In the genomic region with DNA sequence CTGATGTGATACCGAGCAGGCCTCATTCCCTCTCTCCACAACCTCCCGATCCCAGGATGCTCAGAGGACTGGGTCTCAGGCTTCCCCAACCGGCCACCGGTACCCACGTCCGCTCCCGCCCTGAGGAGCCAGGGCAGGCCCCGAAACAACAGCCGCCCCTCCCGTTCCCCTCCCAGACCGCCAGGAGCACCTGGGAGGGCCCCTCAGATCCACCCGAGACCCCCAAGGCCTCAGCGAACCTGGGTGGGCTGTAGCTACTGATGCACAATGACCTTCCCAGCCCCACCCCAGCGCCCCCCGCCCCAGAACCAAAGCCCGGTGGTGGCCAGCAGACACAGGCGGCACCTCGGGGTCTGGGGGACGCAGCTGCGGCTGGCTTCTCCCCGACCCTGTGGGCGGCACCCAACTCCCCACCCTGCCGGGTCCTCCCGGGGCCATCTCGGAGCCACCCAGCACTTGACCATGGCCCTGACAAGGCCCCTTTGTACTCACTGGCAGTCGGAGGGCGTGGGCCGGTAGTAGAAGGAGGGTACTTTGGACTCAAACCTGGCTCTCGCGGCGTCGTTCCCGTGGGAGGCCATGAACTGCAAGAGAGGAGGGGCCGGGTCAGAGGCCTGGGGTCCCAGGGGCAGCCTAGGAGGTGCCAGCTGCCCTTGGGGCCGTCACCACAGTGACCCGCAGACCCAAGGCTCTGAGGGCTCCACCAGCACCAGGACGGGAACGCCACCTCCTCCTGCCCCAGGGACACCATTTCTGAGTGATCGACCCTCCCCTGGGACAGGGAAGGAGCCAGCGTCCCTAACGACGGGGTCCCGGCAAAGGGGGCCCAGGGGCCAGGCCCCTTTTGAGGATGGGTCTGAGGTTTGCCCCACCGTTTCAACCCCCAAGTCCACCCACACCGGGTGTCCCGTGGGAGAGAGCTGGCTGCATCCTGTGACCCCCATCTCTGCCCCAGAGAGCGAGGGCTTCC, we compare ENCODE assay signal across 8 cellular contexts. TPM values are rescaled to one million over a fixed set of nuclear protein-coding genes. Genes with fewer than 3 reads are reported as not detected.
DNase-seq lines count a peak whose midpoint lies in the region; ATAC-seq and TF ChIP-seq lines count a peak whose summit lies in the region.
"Had no signal": no experiment of that assay in that cellular context is flagged by ENCODE, and none has a peak within 500 bp of the region (broad histone marks: within the 10 kb centered on the region; RNA-seq: fewer than 3 reads in every experiment).

No MANE protein-coding gene starts in this region.

- peaks cover 0 to 62% (median 10%) of the 10 kb centered on the region in 12 donors for H3K4me1 ChIP-seq in heart left ventricle

- H3K4me3 ChIP-seq in heart left ventricle = no peak overlapping the region
- H3K4me3 ChIP-seq: SJSA1 had no signal

- H3K27ac ChIP-seq in heart left ventricle = peak overlapping the region in 1 of 12 donors; percentile 47
- H3K27ac ChIP-seq: SJSA1 had no signal

- H3K4me3 Mint-ChIP-seq in stimulated activated effector memory CD8-positive, alpha-beta T cell treated with anti-CD3 and anti-CD28 coated beads, Interleukin-12 subunit alpha, Interleukin-12 subunit beta, amount 100 ng/mL, for 72 hours = peak overlapping the region; percentile 83
- H3K4me3 Mint-ChIP-seq: mesothelial cell of epicardium had no signal

- 79 to 87% (median 86%) methylated on average over 16 to 47 of the region's 47 CpGs for WGBS in heart left ventricle, 4 donors

- ATAC-seq in heart left ventricle (no peak), GM18858 (IDR thresholded peaks at IDR 0.05; ENCODE audit: unreplicated experiment) (no peak), HG03520 (IDR thresholded peaks at IDR 0.05; ENCODE audit: unreplicated experiment) (no peak)
- ATAC-seq in stimulated activated effector memory CD8-positive, alpha-beta T cell treated with anti-CD3 and anti-CD28 coated beads, Interleukin-12 subunit alpha, Interleukin-12 subunit beta, amount 100 ng/mL, for 72 hours = no peak

- no peaks in the 10 kb centered on the region for H3K9me3 ChIP-seq in heart left ventricle
- H3K9me3 ChIP-seq: SJSA1 had no signal

- TF ChIP-seq CTCF in heart left ventricle (IDR thresholded peaks at IDR 0.05) = no peak

- H3K9me3 Mint-ChIP-seq in stimulated activated effector memory CD8-positive, alpha-beta T cell treated with anti-CD3 and anti-CD28 coated beads, Interleukin-12 subunit alpha, Interleukin-12 subunit beta, amount 100 ng/mL, for 72 hours = no peaks in the 10 kb centered on the region
- H3K9me3 Mint-ChIP-seq: mesothelial cell of epicardium had no signal

- peaks cover 50% of the 10 kb centered on the region for H3K36me3 Mint-ChIP-seq in stimulated activated effector memory CD8-positive, alpha-beta T cell treated with anti-CD3 and anti-CD28 coated beads, Interleukin-12 subunit alpha, Interleukin-12 subunit beta, amount 100 ng/mL, for 72 hours
- H3K36me3 Mint-ChIP-seq: mesothelial cell of epicardium had no signal

- H3K27me3 ChIP-seq in heart left ventricle = peaks cover 0 to 5% (median 0%) of the 10 kb centered on the region in 9 donors
- H3K27me3 ChIP-seq: SJSA1 had no signal

- H3K36me3 ChIP-seq in heart left ventricle = no peaks in the 10 kb centered on the region
- H3K36me3 ChIP-seq: SJSA1 had no signal

- peak overlapping the region; percentile 78 for H3K27ac Mint-ChIP-seq in stimulated activated effector memory CD8-positive, alpha-beta T cell treated with anti-CD3 and anti-CD28 coated beads, Interleukin-12 subunit alpha, Interleukin-12 subunit beta, amount 100 ng/mL, for 72 hours

- intact Hi-C loops in heart left ventricle (cut with DNase I) = no loop called here

- H3K4me1 Mint-ChIP-seq in stimulated activated effector memory CD8-positive, alpha-beta T cell treated with anti-CD3 and anti-CD28 coated beads, Interleukin-12 subunit alpha, Interleukin-12 subunit beta, amount 100 ng/mL, for 72 hours = peaks cover 88% of the 10 kb centered on the region

- no peak for TF ChIP-seq POLR2A in heart left ventricle (IDR thresholded peaks at IDR 0.05)

- DNase-seq in activated CD4-positive, CD25-positive, alpha-beta regulatory T cell treated with anti-CD3 and anti-CD28 coated beads, Interleukin-2, amount 50 U/mL, for 72 hours = peak; percentile 27
- no peak for DNase-seq in activated CD4-positive, CD25-positive, alpha-beta regulatory T cell (lab: John Stamatoyannopoulos, UW)
- DNase-seq in heart left ventricle = peak in 4 of 5 donors; percentile 5 to 65 (median 25)
- no peak for DNase-seq in stimulated activated effector memory CD8-positive, alpha-beta T cell treated with anti-CD3 and anti-CD28 coated beads, Interleukin-12 subunit alpha, Interleukin-12 subunit beta, amount 100 ng/mL, for 72 hours (ENCODE audit: low spot score in 2 of 2)

RNA-seq across cellular contexts. Expression of a gene that starts 28.1 kb away (rescaled TPM):
- 10 to 100 TPM in 6 of 9 donors, 1 to 10 TPM in 3; 7.0 to 16.5 (median 12.0) TPM for total RNA-seq in heart left ventricle
- 10 to 100 TPM in 1 of 2 donors, 1 to 10 TPM in 1; 3.1 to 14.0 TPM for polyA plus RNA-seq in heart left ventricle

RNA-seq across cellular contexts. Expression of a gene that starts 49.0 kb away (rescaled TPM):
- 1 to 10 TPM; 3.1 to 7.8 (median 6.5) TPM for total RNA-seq in heart left ventricle
- 1 to 10 TPM; 5.7 to 6.6 TPM for polyA plus RNA-seq in heart left ventricle

RNA-seq across cellular contexts. Expression of a gene that starts 50.0 kb away (rescaled TPM):
- total RNA-seq in heart left ventricle = 10 to 100 TPM; 14.6 to 27.3 (median 18.6) TPM
- 10 to 100 TPM; 19.7 to 34.1 TPM for polyA plus RNA-seq in heart left ventricle

RNA-seq across cellular contexts. Expression of a gene that starts 56.6 kb away (rescaled TPM):
- not detected for total RNA-seq in heart left ventricle
- polyA plus RNA-seq in heart left ventricle = not detected
- total RNA-seq: SJSA1 had no signal

Comparison
In these comparisons a context has a peak if more than half of its experiments do, and no peak if none do; other contexts are left out.
1. DNase-seq: peak in activated CD4-positive, CD25-positive, alpha-beta regulatory T cell treated with anti-CD3 and anti-CD28 coated beads, Interleukin-2, amount 50 U/mL, for 72 hours (single experiment) and heart left ventricle (4 of 5); none in activated CD4-positive, CD25-positive, alpha-beta regulatory T cell (0 of 4) and stimulated activated effector memory CD8-positive, alpha-beta T cell treated with anti-CD3 and anti-CD28 coated beads, Interleukin-12 subunit alpha, Interleukin-12 subunit beta, amount 100 ng/mL, for 72 hours (0 of 2).